24 cellular contexts compared by ENCODE assay signal in the genomic region with DNA sequence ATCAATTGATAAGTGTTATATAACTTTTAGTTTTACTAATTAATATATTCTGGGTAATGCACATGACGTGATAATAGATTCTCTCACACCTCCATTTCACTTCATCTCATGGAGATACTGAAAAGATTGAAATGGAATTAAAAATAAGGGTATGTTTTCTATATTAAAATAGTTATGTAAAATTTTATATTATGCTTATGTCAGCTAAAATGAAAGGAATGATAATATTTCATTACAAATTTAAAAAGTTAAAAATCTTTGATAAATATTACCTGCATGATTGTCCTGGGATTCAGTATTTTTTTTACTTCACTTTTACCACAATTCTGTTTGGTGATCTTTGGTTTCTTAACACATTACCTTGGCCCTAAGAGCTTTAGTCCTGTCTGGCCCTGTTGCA.
"Had no signal": no experiment of that assay in that cellular context is flagged by ENCODE, and none has a peak within 500 bp of the region (broad histone marks: within the 10 kb centered on the region; RNA-seq: fewer than 3 reads in every experiment).

No MANE protein-coding gene starts in this region.

- H3K27ac ChIP-seq: SJSA1, SK-N-MC had no signal

- H3K4me3 ChIP-seq: MG63, SJSA1, SK-N-MC had no signal

- FAIRE-seq: RCC 7860 had no signal

- H3K27me3 ChIP-seq: MG63, SJSA1 had no signal

- H3K36me3 ChIP-seq: MG63, SJSA1 had no signal

- ATAC-seq: T-cell had no signal

- H3K9me3 ChIP-seq: MG63, SJSA1 had no signal

- H3K4me1 ChIP-seq: SJSA1 had no signal

- DNase-seq: Karpas-422, KG1, MG63, NCI-H1092, NCI-H1105 treated with DMSO at 0.1 percent for 48 hours, NCI-H1417 treated with DMSO at 0.1 percent for 48 hours, NCI-H146, NCI-H1694 treated with DMSO at 0.1 percent for 48 hours, NCI-H2029, NCI-H2081 treated with DMSO at 0.1 percent for 48 hours, NCI-H2171, NCI-H226, NCI-H446, NCI-H510A, NCI-H524 treated with DMSO at 0.1 percent for 48 hours, NCI-H69, NCI-H774, Right ventricle myocardium superior, RPMI8226, SIG-M5, T-cell had no signal
